Comparison of ENCODE assay signal across 8 cellular contexts in genomic region chr19:58305065-58305931, GRCh38. TPM values are rescaled to one million over a fixed set of nuclear protein-coding genes. Genes with fewer than 3 reads are reported as not detected.
DNase-seq lines count a peak whose midpoint lies in the region; ATAC-seq and TF ChIP-seq lines count a peak whose summit lies in the region.

TSS of gene ERVK3-1 (plus strand) at chr19:58305377. CDS start at chr19:58312169, 6,792 bp downstream.

- H3K36me3 ChIP-seq in NT2/D1 (ENCODE audit: insufficient read depth, insufficient read length, low read length) (peaks cover 51% of the 10 kb centered on the region), endodermal cell (ENCODE audit: control insufficient read depth, insufficient read depth, low read length) (peaks cover 67% of the 10 kb centered on the region), mesodermal cell (ENCODE audit: control insufficient read depth, insufficient read depth, low read length) (peaks cover 67% of the 10 kb centered on the region)

- H3K9me3 Mint-ChIP-seq in activated CD8-positive, alpha-beta memory T cell treated with anti-CD3 and anti-CD28 coated beads, Interleukin-2, amount 10 ng/mL, durations not matched to agents 7 days and 5 days (ENCODE audit: low read depth), result peaks cover 7% of the 10 kb centered on the region
- H3K9me3 Mint-ChIP-seq in endodermal cell, result no peaks in the 10 kb centered on the region

- peak within 1 kb of the TSS; percentile 99 for H3K4me3 Mint-ChIP-seq in activated CD8-positive, alpha-beta memory T cell treated with anti-CD3 and anti-CD28 coated beads, Interleukin-2, amount 10 ng/mL, durations not matched to agents 7 days and 5 days
- peak within 1 kb of the TSS; percentile 97 for H3K4me3 Mint-ChIP-seq in endodermal cell

- H3K27ac ChIP-seq in endodermal cell (ENCODE audit: low read depth, low read length) (peak within 1 kb of the TSS; percentile 34), mesodermal cell (ENCODE audit: low read depth, low read length, severe bottlenecking) (peak within 1 kb of the TSS; percentile 91)

- CTCF ChIA-PET in activated CD8-positive, alpha-beta memory T cell treated with anti-CD3 and anti-CD28 coated beads, Interleukin-2, amount 10 ng/mL, durations not matched to agents 7 days and 5 days (lab: Charles Lee), result interaction anchor here (1.3 to 2.4 kb wide), 2 partner anchors 21 to 76 kb away, joined by 4 to 6 read pairs; partner anchors contain the start of genes ZNF544 and ZSCAN22

- DNase-seq in COR-L47 (lab: John Stamatoyannopoulos, UW) (peak; percentile 91), HUDEP-2 (lab: John Stamatoyannopoulos, UW; ENCODE audit: unreplicated experiment in 76 of 76) (peak; percentile 50 to 99 (median 98)), NT2/D1 (ENCODE audit: low read depth, low spot score) (peak; percentile 89), endodermal cell (peak; percentile 98)
- DNase-seq in activated CD8-positive, alpha-beta memory T cell treated with anti-CD3 and anti-CD28 coated beads, Interleukin-2, amount 10 ng/mL, durations not matched to agents 7 days and 5 days, result peak; percentile 98
- DNase-seq in stimulated activated CD8-positive, alpha-beta memory T cell treated with anti-CD3 and anti-CD28 coated beads, Interleukin-15, amount 100 ng/mL, for 4 hours (ENCODE audit: low read depth in 2 of 2), result peak; percentile 89 to 91

- H3K27ac Mint-ChIP-seq in activated CD8-positive, alpha-beta memory T cell treated with anti-CD3 and anti-CD28 coated beads, Interleukin-2, amount 10 ng/mL, durations not matched to agents 7 days and 5 days, result peak within 1 kb of the TSS; percentile 100
- peak within 1 kb of the TSS; percentile 96 for H3K27ac Mint-ChIP-seq in endodermal cell

- TF ChIP-seq CTCF in endodermal cell (conservative IDR thresholded peaks at IDR 0.05), result peak; percentile 17

- H3K4me3 ChIP-seq in NT2/D1 (ENCODE audit: insufficient read length, low read depth), result peak within 1 kb of the TSS; percentile 99
- peak within 1 kb of the TSS; percentile 98 for H3K4me3 ChIP-seq in endodermal cell (ENCODE audit: low read length)
- peak within 1 kb of the TSS; percentile 91 for H3K4me3 ChIP-seq in mesodermal cell (ENCODE audit: extremely low read depth, insufficient read depth, low read length, poor library complexity, severe bottlenecking)

- H3K36me3 Mint-ChIP-seq in activated CD8-positive, alpha-beta memory T cell treated with anti-CD3 and anti-CD28 coated beads, Interleukin-2, amount 10 ng/mL, durations not matched to agents 7 days and 5 days, result peaks cover 77% of the 10 kb centered on the region
- H3K36me3 Mint-ChIP-seq in endodermal cell (ENCODE audit: low read depth), result peaks cover 45% of the 10 kb centered on the region

- H3K9me3 ChIP-seq in NT2/D1 (ENCODE audit: insufficient read depth, low read length), result no peaks in the 10 kb centered on the region
- H3K9me3 ChIP-seq in endodermal cell (ENCODE audit: control insufficient read depth, low read length), result no peaks in the 10 kb centered on the region
- H3K9me3 ChIP-seq in mesodermal cell (ENCODE audit: control insufficient read depth, low read length), result peaks cover 3% of the 10 kb centered on the region

- WGBS in endodermal cell (ENCODE audit: insufficient coverage in 1 of 2, insufficient read length in 1 of 2), 2 experiments, result 1 to 2% methylated on average over 26 to 53 of the region's 55 CpGs
- WGBS in mesodermal cell (ENCODE audit: insufficient coverage in 2 of 2), 2 experiments, result 1% methylated on average over 44 to 46 of the region's 55 CpGs

- peak within 1 kb of the TSS; percentile 96 for H3K9ac ChIP-seq in NT2/D1 (ENCODE audit: insufficient read length, low read depth)
- H3K9ac ChIP-seq in endodermal cell (ENCODE audit: extremely low read depth, low read length, poor library complexity, severe bottlenecking), result peak within 1 kb of the TSS; percentile 81

- ATAC-seq in GM21381 (IDR thresholded peaks at IDR 0.05; ENCODE audit: unreplicated experiment), result peak; percentile 95
- peak; percentile 96 for ATAC-seq in activated CD8-positive, alpha-beta memory T cell treated with anti-CD3 and anti-CD28 coated beads, Interleukin-2, amount 10 ng/mL, durations not matched to agents 7 days and 5 days

- no peaks in the 10 kb centered on the region for H3K27me3 Mint-ChIP-seq in activated CD8-positive, alpha-beta memory T cell treated with anti-CD3 and anti-CD28 coated beads, Interleukin-2, amount 10 ng/mL, durations not matched to agents 7 days and 5 days
- H3K27me3 Mint-ChIP-seq in endodermal cell (ENCODE audit: insufficient read depth), result no peaks in the 10 kb centered on the region

- H3K27me3 ChIP-seq in NT2/D1 (ENCODE audit: insufficient read depth, insufficient read length), result no peaks in the 10 kb centered on the region
- H3K27me3 ChIP-seq in endodermal cell (ENCODE audit: control insufficient read depth, insufficient read depth, low read length, poor library complexity, severe bottlenecking), result no peaks in the 10 kb centered on the region

- peaks cover 39% of the 10 kb centered on the region for H3K4me1 Mint-ChIP-seq in activated CD8-positive, alpha-beta memory T cell treated with anti-CD3 and anti-CD28 coated beads, Interleukin-2, amount 10 ng/mL, durations not matched to agents 7 days and 5 days
- H3K4me1 Mint-ChIP-seq in endodermal cell, result peaks cover 14% of the 10 kb centered on the region

- H3K4me1 ChIP-seq in NT2/D1 (ENCODE audit: insufficient read depth, insufficient read length) (no peaks in the 10 kb centered on the region), endodermal cell (ENCODE audit: control insufficient read depth, insufficient read depth, low read length) (no peaks in the 10 kb centered on the region), mesodermal cell (ENCODE audit: control insufficient read depth, insufficient read depth, low read length, poor library complexity, severe bottlenecking) (no peaks in the 10 kb centered on the region)

RNA-seq across cellular contexts. Expression of gene ERVK3-1, which starts in this region (rescaled TPM):
- 10 to 100 TPM; 78.3 to 82.7 TPM for total RNA-seq in activated CD8-positive, alpha-beta memory T cell treated with anti-CD3 and anti-CD28 coated beads, Interleukin-2, amount 10 ng/mL, durations not matched to agents 7 days and 5 days
- total RNA-seq in endodermal cell, result 10 to 100 TPM; 27.5 to 28.0 TPM
- 35.3 TPM for polyA plus RNA-seq in endodermal cell (2013, experiment 1 of 2)
- polyA plus RNA-seq in endodermal cell (2013, experiment 2 of 2), result 36.1 TPM
- polyA plus RNA-seq in mesodermal cell (2013, experiment 1 of 2), result 28.3 TPM
- 24.7 TPM for polyA plus RNA-seq in mesodermal cell (2013, experiment 2 of 2)

Comparison
In these comparisons a context has a peak if more than half of its experiments do, and no peak if none do; other contexts are left out.
1. Peak in every context shown above with its lines: DNase-seq, ATAC-seq, H3K4me3 ChIP-seq and H3K27ac ChIP-seq.